In the genomic region with DNA sequence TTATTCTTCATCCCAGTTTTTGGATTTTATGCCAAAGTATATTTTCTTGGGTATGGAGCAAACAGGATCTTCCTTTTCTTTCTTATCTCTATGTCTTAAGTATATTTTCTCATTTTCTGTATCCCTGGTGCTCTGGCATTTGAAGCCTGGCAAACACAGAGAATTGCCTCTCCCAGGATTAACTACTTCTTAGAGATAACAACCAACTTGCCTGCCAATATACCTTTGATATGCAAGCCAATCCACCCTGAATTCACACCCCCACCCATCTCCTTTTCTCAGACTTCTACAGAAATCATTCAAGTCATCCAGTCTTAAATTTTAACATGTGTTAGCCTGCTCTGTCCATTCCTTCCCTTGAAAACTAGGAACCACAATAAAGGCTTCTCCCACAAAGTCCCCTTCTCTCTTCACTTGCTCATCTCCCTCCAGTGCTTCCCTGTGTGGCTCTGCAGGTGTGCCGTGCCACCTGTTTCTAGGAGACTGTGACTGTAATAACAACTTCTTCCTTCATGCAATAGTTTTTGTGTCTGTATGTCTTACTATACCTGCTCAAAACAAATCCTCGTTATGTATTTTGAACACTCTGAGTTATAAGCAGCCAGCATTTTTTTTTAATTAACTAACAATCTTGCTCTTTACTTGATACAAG, we compare ENCODE assay signal across 35 cellular contexts.
"Had no signal": no experiment of that assay in that cellular context is flagged by ENCODE, and none has a peak within 500 bp of the region (broad histone marks: within the 10 kb centered on the region; RNA-seq: fewer than 3 reads in every experiment).

No MANE protein-coding gene starts in this region.

- DNase-seq: activated B cell treated with CpG ODN at 0.5 μM for 24 hours; activated CD4-positive, alpha-beta memory T cell treated with anti-CD3 and anti-CD28 coated beads for 36 hours; activated CD4-positive, alpha-beta T cell treated with anti-CD3 and anti-CD28 coated beads for 4 hours; activated CD4-positive, alpha-beta T cell treated with anti-CD3 and anti-CD28 coated beads, Interleukin-2, amount 10 ng/mL, durations not matched to agents 24 days and 14 days; activated CD4-positive, alpha-beta T cell treated with anti-CD3 and anti-CD28 coated beads, Interleukin-2, amount 50 U/mL, for 1 hour; activated CD4-positive, alpha-beta T cell treated with anti-CD3 and anti-CD28 coated beads, Interleukin-2, amount 50 U/mL, for 4 hours; activated CD4-positive, CD25-positive, alpha-beta regulatory T cell treated with anti-CD3 and anti-CD28 coated beads, Interleukin-2, amount 50 U/mL, for 72 hours; activated CD8-positive, alpha-beta memory T cell treated with anti-CD3 and anti-CD28 coated beads, Interleukin-2, amount 50 U/mL, for 4 hours; activated CD8-positive, alpha-beta T cell treated with anti-CD3 and anti-CD28 coated beads for 36 hours; activated effector memory CD4-positive, alpha-beta T cell treated with anti-CD3 and anti-CD28 coated beads, Interleukin-2, amount 50 U/mL, for 16 hours; activated gamma-delta T cell treated with Interleukin-2 at 50 U/mL for 16 hours; activated naive CD4-positive, alpha-beta T cell; activated naive CD4-positive, alpha-beta T cell treated with anti-CD3 and anti-CD28 coated beads for 36 hours; activated naive CD4-positive, alpha-beta T cell treated with anti-CD3 and anti-CD28 coated beads, Interleukin-2, amount 50 U/mL, for 16 hours; activated naive CD8-positive, alpha-beta T cell treated with anti-CD3 and anti-CD28 coated beads for 36 hours; activated T-cell treated with anti-CD3 and anti-CD28 coated beads for 4 hours; activated T-cell treated with anti-CD3 and anti-CD28 coated beads, Interleukin-2, amount 50 U/mL, for 1 hour; activated T-cell treated with anti-CD3 and anti-CD28 coated beads, Interleukin-2, amount 50 U/mL, for 4 hours; activated T-cell treated with anti-CD3 and anti-CD28 coated beads, Interleukin-2, amount 50 U/mL, for 72 hours; adrenal gland; amniotic stem cell; aorta; body of pancreas; brain microvascular endothelial cell; central memory CD4-positive, alpha-beta T cell; SW 1271; T-helper 1 cell; T-helper 2 cell; T-helper 9 cell had no signal

- FAIRE-seq: astrocyte, TTC549 had no signal

- H3K4me3 ChIP-seq: adrenal gland, body of pancreas, breast epithelium had no signal

- H3K4me1 ChIP-seq: body of pancreas, breast epithelium had no signal

- H3K27me3 ChIP-seq: adrenal gland, body of pancreas, brain microvascular endothelial cell, breast epithelium had no signal

- H3K36me3 ChIP-seq: adrenal gland, brain microvascular endothelial cell, breast epithelium had no signal

- H3K9me3 ChIP-seq: adrenal gland, body of pancreas had no signal

- H3K27ac ChIP-seq: adrenal gland, body of pancreas, brain microvascular endothelial cell, breast epithelium, VCaP had no signal

- ATAC-seq: activated CD8-positive, alpha-beta T cell treated with anti-CD3 and anti-CD28 coated beads for 36 hours; activated naive CD4-positive, alpha-beta T cell treated with anti-CD3 and anti-CD28 coated beads, Interleukin-2, amount 50 U/mL, for 72 hours; activated T-cell treated with anti-CD3 and anti-CD28 coated beads, Interleukin-2, amount 50 U/mL, for 4 hours; activated T-cell treated with anti-CD3 and anti-CD28 coated beads, Interleukin-2, amount 50 U/mL, for 72 hours; activated T-helper 17 cell treated with anti-CD3 and anti-CD28 coated beads, Interleukin-2, amount 50 U/mL, for 72 hours; body of pancreas had no signal
